ENCODE assay signal across 17 cellular contexts in genomic region chr6:155492061-155492735, GRCh38. TPM values are rescaled to one million over a fixed set of nuclear protein-coding genes. Genes with fewer than 3 reads are reported as not detected.
DNase-seq lines count a peak whose midpoint lies in the region; ATAC-seq and TF ChIP-seq lines count a peak whose summit lies in the region.
"Had no signal": no experiment of that assay in that cellular context is flagged by ENCODE, and none has a peak within 500 bp of the region (broad histone marks: within the 10 kb centered on the region; RNA-seq: fewer than 3 reads in every experiment).

No MANE protein-coding gene starts in this region.

- no peak overlapping the region for H3K4me3 Mint-ChIP-seq in neural crest cell
- H3K4me3 Mint-ChIP-seq: CD4-positive, alpha-beta memory T cell had no signal

- DNase-seq in HAP-1 (ENCODE audit: low spot score in 2 of 2): peak; percentile 26 to 96
- DNase-seq in brain microvascular endothelial cell: no peak
- DNase-seq in neural crest cell (ENCODE audit: low read depth, low spot score): no peak
- no peak for DNase-seq in head of caudate nucleus
- DNase-seq: BE2C; CD4-positive, alpha-beta memory T cell; H7; KBM-7; NCI-H1048; NCI-H146; NCI-H2081 treated with DMSO at 0.1 percent for 48 hours; NCI-H226; NCI-H526 had no signal

- H3K27me3 ChIP-seq in ACC112 (ENCODE audit: insufficient read depth, low read length) (no peaks in the 10 kb centered on the region), HAP-1 (ENCODE audit: low read depth) (no peaks in the 10 kb centered on the region), brain microvascular endothelial cell (replicated peaks) (no peaks in the 10 kb centered on the region)
- H3K27me3 ChIP-seq: BE2C had no signal

- ATAC-seq in HG02678 (IDR thresholded peaks at IDR 0.05; ENCODE audit: unreplicated experiment) (no peak), GM19023 (IDR thresholded peaks at IDR 0.05; ENCODE audit: unreplicated experiment) (no peak)

- in situ Hi-C loops in HAP-1 (cut with MboI; ENCODE audit: low sequenced_read_pairs): no loop called here
- in situ Hi-C loops in brain microvascular endothelial cell (cut with HindIII; ENCODE audit: low pct_ligation_motif_present, low sequenced_read_pairs): no loop called here

- peaks cover 4% of the 10 kb centered on the region for H3K9me3 Mint-ChIP-seq in neural crest cell

- peak overlapping the region; percentile 10 for H2AFZ ChIP-seq in ACC112 (ENCODE audit: low read length, unreplicated experiment)

- H3K27ac ChIP-seq in ACC112 (ENCODE audit: low read depth, low read length) (peak overlapping the region; percentile 94), brain microvascular endothelial cell (peak overlapping the region; percentile 79)

- peaks cover 38% of the 10 kb centered on the region for H3K4me1 ChIP-seq in ACC112 (ENCODE audit: control insufficient read depth, insufficient read depth, low read length, unreplicated experiment)
- H3K4me1 ChIP-seq in HAP-1: peaks cover 17% of the 10 kb centered on the region

- TF ChIP-seq CTCF in brain microvascular endothelial cell (IDR thresholded peaks at IDR 0.05; ENCODE audit: low read depth, low read length, missing control alignments) (no peak), neural crest cell (conservative IDR thresholded peaks at IDR 0.05) (no peak)

- no peaks in the 10 kb centered on the region for H3K27me3 Mint-ChIP-seq in neural crest cell (ENCODE audit: low read depth)
- H3K27me3 Mint-ChIP-seq: CD4-positive, alpha-beta memory T cell had no signal

- no peaks in the 10 kb centered on the region for H3K9me3 ChIP-seq in HAP-1

- intact Hi-C loops in head of caudate nucleus (cut with DNase I): no loop called here

- H3K36me3 Mint-ChIP-seq in neural crest cell (ENCODE audit: low read depth): no peaks in the 10 kb centered on the region
- H3K36me3 Mint-ChIP-seq: CD4-positive, alpha-beta memory T cell had no signal

- no peaks in the 10 kb centered on the region for H3K79me2 ChIP-seq in ACC112 (ENCODE audit: control insufficient read depth, insufficient read depth, low read length, unreplicated experiment)

- H3K36me3 ChIP-seq in ACC112 (ENCODE audit: insufficient read depth, low read length) (no peaks in the 10 kb centered on the region), HAP-1 (replicated peaks) (no peaks in the 10 kb centered on the region), brain microvascular endothelial cell (replicated peaks) (no peaks in the 10 kb centered on the region)
- H3K36me3 ChIP-seq: BE2C had no signal

- peak overlapping the region; percentile 76 for H3K27ac Mint-ChIP-seq in neural crest cell (ENCODE audit: unreplicated experiment)
- H3K27ac Mint-ChIP-seq: CD4-positive, alpha-beta memory T cell had no signal

- H3K4me3 ChIP-seq in ACC112 (ENCODE audit: low read depth, low read length): no peak overlapping the region
- H3K4me3 ChIP-seq in HAP-1: no peak overlapping the region
- no peak overlapping the region for H3K4me3 ChIP-seq in brain microvascular endothelial cell (ENCODE audit: low read depth, low read length)

- H3K4me1 Mint-ChIP-seq in neural crest cell: no peaks in the 10 kb centered on the region

RNA-seq across cellular contexts. Expression of gene NOX3, which starts 36.6 kb away (rescaled TPM):
- not detected in 2 replicates for total RNA-seq in neural crest cell
- total RNA-seq: CD4-positive, alpha-beta memory T cell; Daoy; H7 had no signal

Comparison
In these comparisons a context has a peak if more than half of its experiments do, and no peak if none do; other contexts are left out.
1. DNase-seq: peak in HAP-1 (2 of 2); none in brain microvascular endothelial cell (single experiment), neural crest cell (single experiment) and head of caudate nucleus (0 of 42).